ENCODE assay signal across 31 cellular contexts in genomic region chr10:38007551-38007950, GRCh38.
"Had no signal": no experiment of that assay in that cellular context is flagged by ENCODE, and none has a peak within 500 bp of the region (broad histone marks: within the 10 kb centered on the region; RNA-seq: fewer than 3 reads in every experiment).

No MANE protein-coding gene starts in this region.

- ATAC-seq: activated T-cell treated with anti-CD3 and anti-CD28 coated beads, Interleukin-2, amount 50 U/mL, for 72 hours; effector memory CD8-positive, alpha-beta T cell; gastrocnemius medialis; left cardiac atrium; left ventricle myocardium superior; naive thymus-derived CD4-positive, alpha-beta T cell; pancreas; sciatic nerve; stimulated activated effector memory CD8-positive, alpha-beta T cell treated with anti-CD3 and anti-CD28 coated beads, Interleukin-12 subunit alpha, Interleukin-12 subunit beta, amount 100 ng/mL, for 72 hours; stimulated activated naive CD8-positive, alpha-beta T cell treated with anti-CD3 and anti-CD28 coated beads, Interleukin-15, amount 100 ng/mL, for 72 hours had no signal

- H3K4me2 ChIP-seq: hepatocyte had no signal

- H3K4me1 ChIP-seq: colonic mucosa, prostate gland had no signal

- DNase-seq: activated B cell treated with CpG ODN at 0.5 μM for 24 hours; activated naive CD4-positive, alpha-beta T cell treated with Interleukin-2 at 50 U/mL for 16 hours; activated T-cell treated with anti-CD3 and anti-CD28 coated beads for 4 hours; activated T-cell treated with anti-CD3 and anti-CD28 coated beads, Interleukin-2, amount 50 U/mL, for 72 hours; anterior cingulate cortex; cerebellar nuclear complex; colonic mucosa; dorsolateral prefrontal cortex; effector memory CD8-positive, alpha-beta T cell; gastrocnemius medialis; islet precursor cell; left cardiac atrium; left ventricle myocardium superior; midbrain; naive thymus-derived CD4-positive, alpha-beta T cell; nucleus accumbens; pancreas; retina; stimulated activated CD4-positive, alpha-beta T cell treated with anti-CD3 and anti-CD28 coated beads, Interleukin-4, amount 100 ng/mL, for 24 hours; stimulated activated naive CD8-positive, alpha-beta T cell treated with anti-CD3 and anti-CD28 coated beads, Interleukin-15, amount 100 ng/mL, for 72 hours; substantia nigra; T-helper 1 cell; upper lobe of left lung had no signal

- H3K36me3 Mint-ChIP-seq: activated naive CD8-positive, alpha-beta T cell had no signal

- H3K27ac Mint-ChIP-seq: activated B cell treated with CpG ODN at 0.5 μM for 24 hours; activated naive CD8-positive, alpha-beta T cell; activated T-cell treated with anti-CD3 and anti-CD28 coated beads, Interleukin-2, amount 50 U/mL, for 72 hours; effector memory CD8-positive, alpha-beta T cell; stimulated activated naive CD8-positive, alpha-beta T cell treated with anti-CD3 and anti-CD28 coated beads, Interleukin-15, amount 100 ng/mL, for 72 hours; T-helper 2 cell treated with Interferon-gamma antibody and Interleukin-4, amounts not matched to agents 5 μg/mL and 100 μg/mL, for 36 hours had no signal

- H2AFZ ChIP-seq: hepatocyte had no signal

- H3K9me3 Mint-ChIP-seq: activated B cell treated with CpG ODN at 0.5 μM for 24 hours; activated T-cell treated with anti-CD3 and anti-CD28 coated beads, Interleukin-2, amount 50 U/mL, for 72 hours; effector memory CD8-positive, alpha-beta T cell; stimulated activated effector memory CD8-positive, alpha-beta T cell treated with anti-CD3 and anti-CD28 coated beads, Interleukin-12 subunit alpha, Interleukin-12 subunit beta, amount 100 ng/mL, for 72 hours; stimulated activated naive CD8-positive, alpha-beta T cell treated with anti-CD3 and anti-CD28 coated beads, Interleukin-15, amount 100 ng/mL, for 72 hours; T-helper 2 cell treated with Interferon-gamma antibody and Interleukin-4, amounts not matched to agents 5 μg/mL and 100 μg/mL, for 36 hours had no signal

- H3K36me3 ChIP-seq: cardiac muscle cell, colonic mucosa, prostate gland, upper lobe of left lung had no signal

- H3K9me3 ChIP-seq: colonic mucosa, gastrocnemius medialis, pancreas, prostate gland, upper lobe of left lung had no signal

- H3K27ac ChIP-seq: cardiac muscle cell, colonic mucosa, dorsolateral prefrontal cortex, gastrocnemius medialis, hepatocyte, pancreas, prostate gland, skin epidermis had no signal

- H3K4me3 ChIP-seq: cardiac muscle cell, colonic mucosa, dorsolateral prefrontal cortex, gastrocnemius medialis, hepatocyte, pancreas, prostate gland, skin epidermis, upper lobe of left lung had no signal

- H3K27me3 ChIP-seq: cardiac muscle cell, colonic mucosa, dorsolateral prefrontal cortex, gastrocnemius medialis, hepatocyte, pancreas, upper lobe of left lung had no signal

- H3K4me3 Mint-ChIP-seq: activated B cell treated with CpG ODN at 0.5 μM for 24 hours; activated naive CD8-positive, alpha-beta T cell; activated T-cell treated with anti-CD3 and anti-CD28 coated beads, Interleukin-2, amount 50 U/mL, for 72 hours; effector memory CD8-positive, alpha-beta T cell; naive thymus-derived CD4-positive, alpha-beta T cell; stimulated activated effector memory CD8-positive, alpha-beta T cell treated with anti-CD3 and anti-CD28 coated beads, Interleukin-12 subunit alpha, Interleukin-12 subunit beta, amount 100 ng/mL, for 72 hours; stimulated activated naive CD8-positive, alpha-beta T cell treated with anti-CD3 and anti-CD28 coated beads, Interleukin-15, amount 100 ng/mL, for 72 hours; T-helper 2 cell treated with Interferon-gamma antibody and Interleukin-4, amounts not matched to agents 5 μg/mL and 100 μg/mL, for 36 hours had no signal

- H3K27me3 Mint-ChIP-seq: activated B cell treated with CpG ODN at 0.5 μM for 24 hours; activated naive CD8-positive, alpha-beta T cell; effector memory CD8-positive, alpha-beta T cell; naive thymus-derived CD4-positive, alpha-beta T cell; stimulated activated naive CD8-positive, alpha-beta T cell treated with anti-CD3 and anti-CD28 coated beads, Interleukin-15, amount 100 ng/mL, for 72 hours had no signal
